Comparison of ENCODE assay signal across 1 cellular context in the genomic region with DNA sequence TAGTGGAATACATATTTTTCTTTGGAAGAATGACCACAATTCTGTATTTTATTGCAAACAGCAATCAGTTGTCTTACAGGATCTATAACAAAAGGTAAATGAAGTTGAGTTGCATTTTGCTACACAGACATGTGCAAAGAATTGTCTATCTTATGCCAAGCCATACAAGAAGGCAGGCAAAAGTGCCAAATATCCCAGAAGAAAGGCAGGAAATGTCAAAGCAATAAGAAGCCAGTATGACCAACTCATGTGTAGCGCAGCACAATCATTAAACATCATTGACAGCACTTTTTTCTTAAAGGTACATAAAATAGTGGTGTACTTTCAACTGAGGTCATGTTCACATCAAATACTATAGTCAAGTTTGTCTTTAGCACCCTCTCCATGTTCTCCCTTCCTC.
TF ChIP-seq lines count a peak whose summit lies in the region.

No MANE protein-coding gene starts in this region.

TF ChIP-seq in K562, 482 proteins besides CTCF, POLR2A, EP300 and RAD21 (continued from another document):
- TF ChIP-seq E2F5 (CRISPR knock-in tag; IDR thresholded peaks at IDR 0.05) (no peak), MTA2 (IDR thresholded peaks at IDR 0.05; ENCODE audit: low read depth) (no peak), MCM5 (IDR thresholded peaks at IDR 0.05; ENCODE audit: low read depth) (no peak), MCM2 (IDR thresholded peaks at IDR 0.05; ENCODE audit: low read depth) (no peak), TCF7L2 (IDR thresholded peaks at IDR 0.05; ENCODE audit: low read depth, low read length) (no peak), SMAD3 (CRISPR knock-in tag; conservative IDR thresholded peaks at IDR 0.05) (no peak), CEBPB (tag; IDR thresholded peaks at IDR 0.05) (no peak), CHD2 (IDR thresholded peaks at IDR 0.05; ENCODE audit: low read depth, low read length) (no peak)
- TF ChIP-seq, protein P1, sequence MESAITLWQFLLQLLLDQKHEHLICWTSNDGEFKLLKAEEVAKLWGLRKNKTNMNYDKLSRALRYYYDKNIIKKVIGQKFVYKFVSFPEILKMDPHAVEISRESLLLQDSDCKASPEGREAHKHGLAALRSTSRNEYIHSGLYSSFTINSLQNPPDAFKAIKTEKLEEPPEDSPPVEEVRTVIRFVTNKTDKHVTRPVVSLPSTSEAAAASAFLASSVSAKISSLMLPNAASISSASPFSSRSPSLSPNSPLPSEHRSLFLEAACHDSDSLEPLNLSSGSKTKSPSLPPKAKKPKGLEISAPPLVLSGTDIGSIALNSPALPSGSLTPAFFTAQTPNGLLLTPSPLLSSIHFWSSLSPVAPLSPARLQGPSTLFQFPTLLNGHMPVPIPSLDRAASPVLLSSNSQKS (CRISPR knock-in tag; IDR thresholded peaks at IDR 0.05): no peak
TF ChIP-seq in K562: peak in this region for 0.
